Comparison of ENCODE assay signal across 1 cellular context in the genomic region with DNA sequence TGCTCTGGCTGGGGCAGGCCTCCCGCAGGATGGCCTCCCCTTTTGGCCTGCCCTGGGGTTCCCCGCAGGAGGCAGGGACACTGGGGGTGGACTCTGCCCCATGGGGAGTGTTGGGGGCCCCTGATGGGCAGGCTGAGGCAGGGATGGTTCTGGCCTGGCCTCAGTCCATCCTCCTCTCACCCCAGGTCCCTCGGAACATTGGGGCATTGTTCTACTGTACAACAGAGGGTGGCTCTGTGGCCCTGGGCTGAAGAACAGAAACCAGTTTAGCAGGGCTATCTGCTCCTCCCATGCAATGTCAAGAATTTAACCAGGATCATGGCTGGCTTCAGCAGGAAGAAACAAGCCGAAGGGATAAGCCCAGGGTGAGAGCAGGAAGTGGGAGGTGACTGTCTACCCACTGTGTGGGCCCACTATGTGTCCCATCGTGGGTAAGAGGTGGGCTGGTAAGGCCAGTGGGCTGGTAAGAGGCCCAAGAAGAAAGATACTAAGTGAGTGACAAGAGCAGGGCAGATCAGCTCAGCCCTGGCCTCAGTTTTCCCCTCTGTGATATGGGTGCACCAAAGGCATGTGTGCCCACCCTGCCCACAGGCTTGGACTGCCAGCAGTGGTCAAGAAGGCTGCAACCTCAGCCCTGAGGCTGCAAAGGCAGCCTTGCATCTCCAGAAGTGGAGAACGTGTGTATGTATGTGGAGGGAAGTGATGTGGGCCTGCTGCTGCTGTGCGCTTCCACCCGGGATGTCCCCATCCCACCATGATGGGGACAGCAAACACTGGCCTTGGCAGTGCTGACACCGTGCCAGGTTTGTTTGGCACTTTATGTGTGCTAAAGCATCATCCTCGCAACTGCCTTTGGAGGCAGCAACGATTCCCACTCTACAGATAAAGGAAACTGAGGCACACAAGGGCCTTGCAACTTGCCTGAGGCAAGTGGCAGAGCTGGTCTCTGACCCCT.
TF ChIP-seq lines count a peak whose summit lies in the region.

No MANE protein-coding gene starts in this region.

TF ChIP-seq in HepG2, 621 proteins besides CTCF, POLR2A, EP300 and RAD21 (continued from another document and continues in another):
- TF ChIP-seq, protein P1, sequence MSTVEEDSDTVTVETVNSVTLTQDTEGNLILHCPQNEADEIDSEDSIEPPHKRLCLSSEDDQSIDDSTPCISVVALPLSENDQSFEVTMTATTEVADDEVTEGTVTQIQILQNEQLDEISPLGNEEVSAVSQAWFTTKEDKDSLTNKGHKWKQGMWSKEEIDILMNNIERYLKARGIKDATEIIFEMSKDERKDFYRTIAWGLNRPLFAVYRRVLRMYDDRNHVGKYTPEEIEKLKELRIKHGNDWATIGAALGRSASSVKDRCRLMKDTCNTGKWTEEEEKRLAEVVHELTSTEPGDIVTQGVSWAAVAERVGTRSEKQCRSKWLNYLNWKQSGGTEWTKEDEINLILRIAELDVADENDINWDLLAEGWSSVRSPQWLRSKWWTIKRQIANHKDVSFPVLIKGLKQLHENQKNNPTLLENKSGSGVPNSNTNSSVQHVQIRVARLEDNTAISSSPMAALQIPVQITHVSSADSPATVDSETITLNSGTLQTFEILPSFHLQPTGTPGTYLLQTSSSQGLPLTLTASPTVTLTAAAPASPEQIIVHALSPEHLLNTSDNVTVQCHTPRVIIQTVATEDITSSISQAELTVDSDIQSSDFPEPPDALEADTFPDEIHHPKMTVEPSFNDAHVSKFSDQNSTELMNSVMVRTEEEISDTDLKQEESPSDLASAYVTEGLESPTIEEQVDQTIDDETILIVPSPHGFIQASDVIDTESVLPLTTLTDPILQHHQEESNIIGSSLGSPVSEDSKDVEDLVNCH (CRISPR knock-in tag; IDR thresholded peaks at IDR 0.05): no peak
- TF ChIP-seq, protein P2, sequence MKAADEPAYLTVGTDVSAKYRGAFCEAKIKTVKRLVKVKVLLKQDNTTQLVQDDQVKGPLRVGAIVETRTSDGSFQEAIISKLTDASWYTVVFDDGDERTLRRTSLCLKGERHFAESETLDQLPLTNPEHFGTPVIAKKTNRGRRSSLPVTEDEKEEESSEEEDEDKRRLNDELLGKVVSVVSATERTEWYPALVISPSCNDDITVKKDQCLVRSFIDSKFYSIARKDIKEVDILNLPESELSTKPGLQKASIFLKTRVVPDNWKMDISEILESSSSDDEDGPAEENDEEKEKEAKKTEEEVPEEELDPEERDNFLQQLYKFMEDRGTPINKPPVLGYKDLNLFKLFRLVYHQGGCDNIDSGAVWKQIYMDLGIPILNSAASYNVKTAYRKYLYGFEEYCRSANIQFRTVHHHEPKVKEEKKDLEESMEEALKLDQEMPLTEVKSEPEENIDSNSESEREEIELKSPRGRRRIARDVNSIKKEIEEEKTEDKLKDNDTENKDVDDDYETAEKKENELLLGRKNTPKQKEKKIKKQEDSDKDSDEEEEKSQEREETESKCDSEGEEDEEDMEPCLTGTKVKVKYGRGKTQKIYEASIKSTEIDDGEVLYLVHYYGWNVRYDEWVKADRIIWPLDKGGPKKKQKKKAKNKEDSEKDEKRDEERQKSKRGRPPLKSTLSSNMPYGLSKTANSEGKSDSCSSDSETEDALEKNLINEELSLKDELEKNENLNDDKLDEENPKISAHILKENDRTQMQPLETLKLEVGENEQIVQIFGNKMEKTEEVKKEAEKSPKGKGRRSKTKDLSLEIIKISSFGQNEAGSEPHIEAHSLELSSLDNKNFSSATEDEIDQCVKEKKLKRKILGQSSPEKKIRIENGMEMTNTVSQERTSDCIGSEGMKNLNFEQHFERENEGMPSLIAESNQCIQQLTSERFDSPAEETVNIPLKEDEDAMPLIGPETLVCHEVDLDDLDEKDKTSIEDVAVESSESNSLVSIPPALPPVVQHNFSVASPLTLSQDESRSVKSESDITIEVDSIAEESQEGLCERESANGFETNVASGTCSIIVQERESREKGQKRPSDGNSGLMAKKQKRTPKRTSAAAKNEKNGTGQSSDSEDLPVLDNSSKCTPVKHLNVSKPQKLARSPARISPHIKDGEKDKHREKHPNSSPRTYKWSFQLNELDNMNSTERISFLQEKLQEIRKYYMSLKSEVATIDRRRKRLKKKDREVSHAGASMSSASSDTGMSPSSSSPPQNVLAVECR (CRISPR knock-in tag; IDR thresholded peaks at IDR 0.05; ENCODE audit: borderline replicate concordance): no peak; the same call in 1 of the 2 replicates
- no peak for TF ChIP-seq MTA1 (CRISPR knock-in tag; IDR thresholded peaks at IDR 0.05; ENCODE audit: borderline replicate concordance)
- no peak for TF ChIP-seq ZNF724P (CRISPR knock-in tag; IDR thresholded peaks at IDR 0.05; ENCODE audit: borderline replicate concordance)
- TF ChIP-seq, protein P3, sequence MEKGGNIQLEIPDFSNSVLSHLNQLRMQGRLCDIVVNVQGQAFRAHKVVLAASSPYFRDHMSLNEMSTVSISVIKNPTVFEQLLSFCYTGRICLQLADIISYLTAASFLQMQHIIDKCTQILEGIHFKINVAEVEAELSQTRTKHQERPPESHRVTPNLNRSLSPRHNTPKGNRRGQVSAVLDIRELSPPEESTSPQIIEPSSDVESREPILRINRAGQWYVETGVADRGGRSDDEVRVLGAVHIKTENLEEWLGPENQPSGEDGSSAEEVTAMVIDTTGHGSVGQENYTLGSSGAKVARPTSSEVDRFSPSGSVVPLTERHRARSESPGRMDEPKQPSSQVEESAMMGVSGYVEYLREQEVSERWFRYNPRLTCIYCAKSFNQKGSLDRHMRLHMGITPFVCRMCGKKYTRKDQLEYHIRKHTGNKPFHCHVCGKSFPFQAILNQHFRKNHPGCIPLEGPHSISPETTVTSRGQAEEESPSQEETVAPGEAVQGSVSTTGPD (CRISPR knock-in tag; IDR thresholded peaks at IDR 0.05): no peak
- TF ChIP-seq ZNF841 (CRISPR knock-in tag; IDR thresholded peaks at IDR 0.05; ENCODE audit: borderline replicate concordance): no peak
- TF ChIP-seq ZNF547 (CRISPR knock-in tag; IDR thresholded peaks at IDR 0.05): peak; percentile 68; the same call in 1 of the 2 replicates
- no peak; the same call in 1 of the 2 replicates for TF ChIP-seq ZNF292 (CRISPR knock-in tag; IDR thresholded peaks at IDR 0.05; ENCODE audit: borderline replicate concordance, low read depth)
- no peak for TF ChIP-seq ZNF878 (CRISPR knock-in tag; IDR thresholded peaks at IDR 0.05)
- no peak for TF ChIP-seq HHEX (CRISPR knock-in tag; IDR thresholded peaks at IDR 0.05)
- TF ChIP-seq ZNF713 (CRISPR knock-in tag; IDR thresholded peaks at IDR 0.05): no peak
- TF ChIP-seq SOX5 (CRISPR knock-in tag; IDR thresholded peaks at IDR 0.05; ENCODE audit: borderline replicate concordance): peak; percentile 48; the same call in 1 of the 2 replicates
- no peak for TF ChIP-seq PRPF4 (IDR thresholded peaks at IDR 0.05; ENCODE audit: low read depth, low read length, poor library complexity, severe bottlenecking)
- TF ChIP-seq ZNF333 (CRISPR knock-in tag; IDR thresholded peaks at IDR 0.05; ENCODE audit: borderline replicate concordance): no peak
- TF ChIP-seq, protein P4, sequence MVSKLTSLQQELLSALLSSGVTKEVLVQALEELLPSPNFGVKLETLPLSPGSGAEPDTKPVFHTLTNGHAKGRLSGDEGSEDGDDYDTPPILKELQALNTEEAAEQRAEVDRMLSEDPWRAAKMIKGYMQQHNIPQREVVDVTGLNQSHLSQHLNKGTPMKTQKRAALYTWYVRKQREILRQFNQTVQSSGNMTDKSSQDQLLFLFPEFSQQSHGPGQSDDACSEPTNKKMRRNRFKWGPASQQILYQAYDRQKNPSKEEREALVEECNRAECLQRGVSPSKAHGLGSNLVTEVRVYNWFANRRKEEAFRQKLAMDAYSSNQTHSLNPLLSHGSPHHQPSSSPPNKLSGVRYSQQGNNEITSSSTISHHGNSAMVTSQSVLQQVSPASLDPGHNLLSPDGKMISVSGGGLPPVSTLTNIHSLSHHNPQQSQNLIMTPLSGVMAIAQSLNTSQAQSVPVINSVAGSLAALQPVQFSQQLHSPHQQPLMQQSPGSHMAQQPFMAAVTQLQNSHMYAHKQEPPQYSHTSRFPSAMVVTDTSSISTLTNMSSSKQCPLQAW (CRISPR knock-in tag; IDR thresholded peaks at IDR 0.05): no peak
- no peak for TF ChIP-seq SRSF4 (IDR thresholded peaks at IDR 0.05; ENCODE audit: low read depth, low read length, poor library complexity, severe bottlenecking)
- TF ChIP-seq ZBTB1 (CRISPR knock-in tag; IDR thresholded peaks at IDR 0.05; ENCODE audit: borderline replicate concordance): no peak
- peak; percentile 81 for TF ChIP-seq SRSF1 (optimal IDR thresholded peaks at IDR 0.05; ENCODE audit: low read depth, low read length)
- TF ChIP-seq ZNF441 (CRISPR knock-in tag; IDR thresholded peaks at IDR 0.05; ENCODE audit: borderline replicate concordance): no peak
- no peak for TF ChIP-seq ZNF709 (CRISPR knock-in tag; IDR thresholded peaks at IDR 0.05)
- TF ChIP-seq ZNF101 (CRISPR knock-in tag; IDR thresholded peaks at IDR 0.05; ENCODE audit: borderline replicate concordance, low read depth): no peak
- TF ChIP-seq ZNF317 (CRISPR knock-in tag; IDR thresholded peaks at IDR 0.05): no peak
- TF ChIP-seq, protein P5, sequence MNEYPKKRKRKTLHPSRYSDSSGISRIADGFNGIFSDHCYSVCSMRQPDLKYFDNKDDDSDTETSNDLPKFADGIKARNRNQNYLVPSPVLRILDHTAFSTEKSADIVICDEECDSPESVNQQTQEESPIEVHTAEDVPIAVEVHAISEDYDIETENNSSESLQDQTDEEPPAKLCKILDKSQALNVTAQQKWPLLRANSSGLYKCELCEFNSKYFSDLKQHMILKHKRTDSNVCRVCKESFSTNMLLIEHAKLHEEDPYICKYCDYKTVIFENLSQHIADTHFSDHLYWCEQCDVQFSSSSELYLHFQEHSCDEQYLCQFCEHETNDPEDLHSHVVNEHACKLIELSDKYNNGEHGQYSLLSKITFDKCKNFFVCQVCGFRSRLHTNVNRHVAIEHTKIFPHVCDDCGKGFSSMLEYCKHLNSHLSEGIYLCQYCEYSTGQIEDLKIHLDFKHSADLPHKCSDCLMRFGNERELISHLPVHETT (CRISPR knock-in tag; conservative IDR thresholded peaks at IDR 0.05): no peak
- no peak for TF ChIP-seq MBD4 (IDR thresholded peaks at IDR 0.05; ENCODE audit: borderline replicate concordance, low read length)
- TF ChIP-seq, protein P6, sequence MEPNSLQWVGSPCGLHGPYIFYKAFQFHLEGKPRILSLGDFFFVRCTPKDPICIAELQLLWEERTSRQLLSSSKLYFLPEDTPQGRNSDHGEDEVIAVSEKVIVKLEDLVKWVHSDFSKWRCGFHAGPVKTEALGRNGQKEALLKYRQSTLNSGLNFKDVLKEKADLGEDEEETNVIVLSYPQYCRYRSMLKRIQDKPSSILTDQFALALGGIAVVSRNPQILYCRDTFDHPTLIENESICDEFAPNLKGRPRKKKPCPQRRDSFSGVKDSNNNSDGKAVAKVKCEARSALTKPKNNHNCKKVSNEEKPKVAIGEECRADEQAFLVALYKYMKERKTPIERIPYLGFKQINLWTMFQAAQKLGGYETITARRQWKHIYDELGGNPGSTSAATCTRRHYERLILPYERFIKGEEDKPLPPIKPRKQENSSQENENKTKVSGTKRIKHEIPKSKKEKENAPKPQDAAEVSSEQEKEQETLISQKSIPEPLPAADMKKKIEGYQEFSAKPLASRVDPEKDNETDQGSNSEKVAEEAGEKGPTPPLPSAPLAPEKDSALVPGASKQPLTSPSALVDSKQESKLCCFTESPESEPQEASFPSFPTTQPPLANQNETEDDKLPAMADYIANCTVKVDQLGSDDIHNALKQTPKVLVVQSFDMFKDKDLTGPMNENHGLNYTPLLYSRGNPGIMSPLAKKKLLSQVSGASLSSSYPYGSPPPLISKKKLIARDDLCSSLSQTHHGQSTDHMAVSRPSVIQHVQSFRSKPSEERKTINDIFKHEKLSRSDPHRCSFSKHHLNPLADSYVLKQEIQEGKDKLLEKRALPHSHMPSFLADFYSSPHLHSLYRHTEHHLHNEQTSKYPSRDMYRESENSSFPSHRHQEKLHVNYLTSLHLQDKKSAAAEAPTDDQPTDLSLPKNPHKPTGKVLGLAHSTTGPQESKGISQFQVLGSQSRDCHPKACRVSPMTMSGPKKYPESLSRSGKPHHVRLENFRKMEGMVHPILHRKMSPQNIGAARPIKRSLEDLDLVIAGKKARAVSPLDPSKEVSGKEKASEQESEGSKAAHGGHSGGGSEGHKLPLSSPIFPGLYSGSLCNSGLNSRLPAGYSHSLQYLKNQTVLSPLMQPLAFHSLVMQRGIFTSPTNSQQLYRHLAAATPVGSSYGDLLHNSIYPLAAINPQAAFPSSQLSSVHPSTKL (CRISPR knock-in tag; IDR thresholded peaks at IDR 0.05): peak; percentile 19; the same call in 1 of the 2 replicates
- TF ChIP-seq, protein P7, sequence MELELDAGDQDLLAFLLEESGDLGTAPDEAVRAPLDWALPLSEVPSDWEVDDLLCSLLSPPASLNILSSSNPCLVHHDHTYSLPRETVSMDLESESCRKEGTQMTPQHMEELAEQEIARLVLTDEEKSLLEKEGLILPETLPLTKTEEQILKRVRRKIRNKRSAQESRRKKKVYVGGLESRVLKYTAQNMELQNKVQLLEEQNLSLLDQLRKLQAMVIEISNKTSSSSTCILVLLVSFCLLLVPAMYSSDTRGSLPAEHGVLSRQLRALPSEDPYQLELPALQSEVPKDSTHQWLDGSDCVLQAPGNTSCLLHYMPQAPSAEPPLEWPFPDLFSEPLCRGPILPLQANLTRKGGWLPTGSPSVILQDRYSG (CRISPR knock-in tag; IDR thresholded peaks at IDR 0.05): no peak
- TF ChIP-seq, protein P8, sequence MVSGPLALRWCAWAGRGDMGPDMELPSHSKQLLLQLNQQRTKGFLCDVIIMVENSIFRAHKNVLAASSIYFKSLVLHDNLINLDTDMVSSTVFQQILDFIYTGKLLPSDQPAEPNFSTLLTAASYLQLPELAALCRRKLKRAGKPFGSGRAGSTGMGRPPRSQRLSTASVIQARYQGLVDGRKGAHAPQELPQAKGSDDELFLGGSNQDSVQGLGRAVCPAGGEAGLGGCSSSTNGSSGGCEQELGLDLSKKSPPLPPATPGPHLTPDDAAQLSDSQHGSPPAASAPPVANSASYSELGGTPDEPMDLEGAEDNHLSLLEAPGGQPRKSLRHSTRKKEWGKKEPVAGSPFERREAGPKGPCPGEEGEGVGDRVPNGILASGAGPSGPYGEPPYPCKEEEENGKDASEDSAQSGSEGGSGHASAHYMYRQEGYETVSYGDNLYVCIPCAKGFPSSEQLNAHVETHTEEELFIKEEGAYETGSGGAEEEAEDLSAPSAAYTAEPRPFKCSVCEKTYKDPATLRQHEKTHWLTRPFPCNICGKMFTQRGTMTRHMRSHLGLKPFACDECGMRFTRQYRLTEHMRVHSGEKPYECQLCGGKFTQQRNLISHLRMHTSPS (CRISPR knock-in tag; IDR thresholded peaks at IDR 0.05; ENCODE audit: low read depth): no peak
- TF ChIP-seq ZSCAN31 (CRISPR knock-in tag; IDR thresholded peaks at IDR 0.05; ENCODE audit: low read depth): 0 out of 2 replicates have a peak, but pooled peaks have one; percentile 57
- no peak for TF ChIP-seq PCBP2 (optimal IDR thresholded peaks at IDR 0.05; ENCODE audit: low read depth, low read length, poor library complexity, severe bottlenecking)
- TF ChIP-seq FLYWCH1 (CRISPR knock-in tag; IDR thresholded peaks at IDR 0.05): no peak
- TF ChIP-seq PLRG1 (conservative IDR thresholded peaks at IDR 0.05): no peak
- 0 out of 2 replicates have a peak, but pooled peaks have one; percentile 37 for TF ChIP-seq TSC22D2 (CRISPR knock-in tag; IDR thresholded peaks at IDR 0.05; ENCODE audit: borderline replicate concordance)
- TF ChIP-seq, protein P9, sequence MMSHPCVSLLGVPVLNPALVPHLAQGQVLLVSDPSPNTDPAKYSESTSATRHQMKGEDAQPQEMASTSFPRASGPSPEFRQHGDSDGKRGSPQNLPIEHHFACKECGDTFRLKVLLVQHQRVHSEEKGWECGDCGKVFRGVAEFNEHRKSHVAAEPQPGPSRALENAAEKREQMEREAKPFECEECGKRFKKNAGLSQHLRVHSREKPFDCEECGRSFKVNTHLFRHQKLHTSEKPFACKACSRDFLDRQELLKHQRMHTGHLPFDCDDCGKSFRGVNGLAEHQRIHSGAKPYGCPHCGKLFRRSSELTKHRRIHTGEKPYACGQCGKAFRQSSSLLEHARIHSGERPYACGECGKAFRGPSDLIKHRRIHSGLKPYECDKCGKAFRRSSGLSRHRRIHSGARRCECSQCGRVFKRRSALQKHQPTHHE (CRISPR knock-in tag; IDR thresholded peaks at IDR 0.05; ENCODE audit: borderline replicate concordance): no peak
